Comparison of ENCODE assay signal across 26 cellular contexts in the genomic region with DNA sequence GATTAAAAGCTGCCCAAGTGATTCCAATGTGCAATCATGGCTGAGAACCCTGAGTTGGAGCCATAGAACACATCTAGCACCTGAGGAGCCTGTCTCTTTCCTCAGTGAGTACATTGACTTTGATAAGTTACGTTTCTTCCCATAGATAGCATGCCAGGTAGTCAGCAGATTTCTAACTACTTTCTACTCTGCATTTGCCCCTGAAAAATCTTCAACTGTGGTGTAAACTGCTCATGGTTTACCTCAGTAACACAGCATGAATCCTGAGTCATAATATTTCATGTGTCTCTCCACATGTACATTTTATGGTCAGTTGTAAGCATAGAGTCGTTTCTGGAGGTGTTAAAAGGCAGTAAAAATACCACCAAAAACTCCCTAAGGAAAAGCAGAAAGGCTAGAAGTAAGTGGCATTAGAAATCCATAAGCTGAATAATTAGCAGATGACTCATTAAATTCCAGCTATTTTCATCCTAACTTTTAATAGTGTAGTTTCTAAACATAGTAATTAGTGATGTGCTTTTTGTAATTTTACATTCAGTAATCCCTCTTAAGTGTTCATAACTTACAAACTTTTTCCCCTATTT.
"Had no signal": no experiment of that assay in that cellular context is flagged by ENCODE, and none has a peak within 500 bp of the region (broad histone marks: within the 10 kb centered on the region; RNA-seq: fewer than 3 reads in every experiment).

No MANE protein-coding gene starts in this region.

- H3K27ac ChIP-seq: hepatocyte, lower lobe of right lung, right atrium auricular region, thyroid gland, upper lobe of right lung had no signal

- H3K4me3 ChIP-seq: hepatocyte, lower lobe of right lung, right atrium auricular region, thyroid gland, upper lobe of right lung had no signal

- H3K36me3 Mint-ChIP-seq: activated naive CD8-positive, alpha-beta T cell treated with anti-CD3 and anti-CD28 coated beads for 36 hours; immature natural killer cell; natural killer cell; WTC11 had no signal

- H3K27me3 ChIP-seq: hepatocyte, right atrium auricular region, thyroid gland, upper lobe of right lung had no signal

- H3K36me3 ChIP-seq: lower lobe of right lung, right atrium auricular region, thyroid gland, upper lobe of right lung had no signal

- H3K9me3 Mint-ChIP-seq: WTC11 had no signal

- ATAC-seq: activated T-cell treated with anti-CD3 and anti-CD28 coated beads, Interleukin-2, amount 50 U/mL, for 4 hours; left lobe of liver; lower lobe of right lung; natural killer cell; stimulated activated naive CD8-positive, alpha-beta T cell treated with anti-CD3 and anti-CD28 coated beads, Interleukin-15, Interleukin-2, amounts not matched to agents 100 U/mL and 50 U/mL, for 24 hours; upper lobe of right lung; WTC11 had no signal

- H3K4me2 ChIP-seq: hepatocyte had no signal

- DNase-seq: activated CD4-positive, alpha-beta T cell treated with anti-CD3 and anti-CD28 coated beads, Interleukin-2, amount 50 U/mL, for 4 hours; activated CD8-positive, alpha-beta memory T cell treated with anti-CD3 and anti-CD28 coated beads for 24 hours; activated CD8-positive, alpha-beta memory T cell treated with anti-CD3 and anti-CD28 coated beads, Interleukin-2, amount 50 U/mL, for 4 hours; activated naive CD4-positive, alpha-beta T cell treated with Interleukin-2 at 50 U/mL for 16 hours; activated naive CD8-positive, alpha-beta T cell treated with anti-CD3 and anti-CD28 coated beads for 36 hours; activated T-cell treated with anti-CD3 and anti-CD28 coated beads, Interleukin-2, amount 50 U/mL, for 4 hours; amygdala; cerebellar nuclear complex; effector CD4-positive, alpha-beta T cell; glutamatergic neuron; immature natural killer cell; lower lobe of right lung; natural killer cell; stimulated activated CD4-positive, alpha-beta T cell treated with anti-CD3 and anti-CD28 coated beads, Interleukin-12 subunit alpha, Interleukin-12 subunit beta, amount 100 ng/mL, for 4 hours; stimulated activated CD4-positive, alpha-beta T cell treated with anti-CD3 and anti-CD28 coated beads, Interleukin-4, amount 100 ng/mL, for 4 hours; stimulated activated naive CD8-positive, alpha-beta T cell treated with anti-CD3 and anti-CD28 coated beads, Interleukin-15, Interleukin-2, amounts not matched to agents 100 U/mL and 50 U/mL, for 24 hours; substantia nigra; T-helper 9 cell; thyroid gland; upper lobe of right lung had no signal

- H3K27ac Mint-ChIP-seq: activated naive CD8-positive, alpha-beta T cell treated with anti-CD3 and anti-CD28 coated beads for 36 hours; activated T-helper 2 cell treated with anti-CD3 and anti-CD28 coated beads, Interferon-gamma antibody, Interleukin-2, Interleukin-4, amounts not matched to agents 10 μg/mL and 5 μg/mL and 100 μg/mL, durations not matched to agents 14 hours and 24 hours and 36 hours; dendritic cell treated with granulocyte-macrophage colony-stimulating factor and Interleukin-4, amounts not matched to agents 40 ng/mL and 50 ng/mL, for 4 days; immature natural killer cell; natural killer cell; WTC11 had no signal

- H3K4me3 Mint-ChIP-seq: activated naive CD8-positive, alpha-beta T cell treated with anti-CD3 and anti-CD28 coated beads for 36 hours; activated T-cell treated with anti-CD3 and anti-CD28 coated beads, Interleukin-2, amount 50 U/mL, for 4 hours; dendritic cell treated with granulocyte-macrophage colony-stimulating factor and Interleukin-4, amounts not matched to agents 40 ng/mL and 50 ng/mL, for 4 days; immature natural killer cell; natural killer cell; WTC11 had no signal

- H2AFZ ChIP-seq: hepatocyte had no signal

- H3K9me3 ChIP-seq: thyroid gland, upper lobe of right lung had no signal

- H3K79me2 ChIP-seq: hepatocyte had no signal
